Comparison of ENCODE assay signal across 1 cellular context in genomic region chr13:83980322-83980721, GRCh38.
TF ChIP-seq lines count a peak whose summit lies in the region.

No MANE protein-coding gene starts in this region.

TF ChIP-seq in GM12878, 131 proteins besides CTCF, POLR2A, EP300 and RAD21 (continued from another document):
- TF ChIP-seq NKRF (conservative IDR thresholded peaks at IDR 0.05) (no peak), SIN3A (IDR thresholded peaks at IDR 0.05; ENCODE audit: low read depth, low read length) (no peak), HSF1 (IDR thresholded peaks at IDR 0.05; ENCODE audit: low read depth, low read length) (no peak)
